Comparison of ENCODE assay signal across 1 cellular context in genomic region chr11:2562897-2563215, GRCh38.
TF ChIP-seq lines count a peak whose summit lies in the region.

No MANE protein-coding gene starts in this region.

TF ChIP-seq in HepG2, 621 proteins besides CTCF, POLR2A, EP300 and RAD21 (continued from another document and continues in another):
- TF ChIP-seq, protein P1, sequence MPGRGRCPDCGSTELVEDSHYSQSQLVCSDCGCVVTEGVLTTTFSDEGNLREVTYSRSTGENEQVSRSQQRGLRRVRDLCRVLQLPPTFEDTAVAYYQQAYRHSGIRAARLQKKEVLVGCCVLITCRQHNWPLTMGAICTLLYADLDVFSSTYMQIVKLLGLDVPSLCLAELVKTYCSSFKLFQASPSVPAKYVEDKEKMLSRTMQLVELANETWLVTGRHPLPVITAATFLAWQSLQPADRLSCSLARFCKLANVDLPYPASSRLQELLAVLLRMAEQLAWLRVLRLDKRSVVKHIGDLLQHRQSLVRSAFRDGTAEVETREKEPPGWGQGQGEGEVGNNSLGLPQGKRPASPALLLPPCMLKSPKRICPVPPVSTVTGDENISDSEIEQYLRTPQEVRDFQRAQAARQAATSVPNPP (CRISPR knock-in tag; IDR thresholded peaks at IDR 0.05) = no peak
- peak; percentile 59; the same call in 1 of the 2 replicates for TF ChIP-seq HMGXB3 (CRISPR knock-in tag; IDR thresholded peaks at IDR 0.05; ENCODE audit: borderline replicate concordance)
- no peak for TF ChIP-seq ZNF12 (CRISPR knock-in tag; IDR thresholded peaks at IDR 0.05)
- TF ChIP-seq TCF7 (IDR thresholded peaks at IDR 0.05; ENCODE audit: low read depth) = peak; percentile 74; the same call in 1 of the 2 replicates
- TF ChIP-seq MLLT10 (CRISPR knock-in tag; IDR thresholded peaks at IDR 0.05) = no peak
- no peak for TF ChIP-seq ZNF205 (CRISPR knock-in tag; IDR thresholded peaks at IDR 0.05)
- no peak for TF ChIP-seq MTA1 (CRISPR knock-in tag; IDR thresholded peaks at IDR 0.05; ENCODE audit: borderline replicate concordance)
- TF ChIP-seq KDM2A (CRISPR knock-in tag; IDR thresholded peaks at IDR 0.05; ENCODE audit: borderline replicate concordance, low read depth) = no peak
- TF ChIP-seq KLF9 (CRISPR knock-in tag; IDR thresholded peaks at IDR 0.05; ENCODE audit: low read depth) = no peak
- no peak for TF ChIP-seq ZBTB42 (CRISPR knock-in tag; IDR thresholded peaks at IDR 0.05)
- TF ChIP-seq SPEN (CRISPR knock-in tag; IDR thresholded peaks at IDR 0.05; ENCODE audit: low read depth) = no peak
- TF ChIP-seq ZBTB2 (CRISPR knock-in tag; IDR thresholded peaks at IDR 0.05; ENCODE audit: low read depth) = no peak
- TF ChIP-seq ZNF512 (CRISPR knock-in tag; IDR thresholded peaks at IDR 0.05) = no peak
- no peak for TF ChIP-seq CBX2 (IDR thresholded peaks at IDR 0.05; ENCODE audit: low read depth, low read length)
- no peak for TF ChIP-seq CBX2 (CRISPR knock-in tag; IDR thresholded peaks at IDR 0.05; ENCODE audit: low read depth)
- TF ChIP-seq NONO (IDR thresholded peaks at IDR 0.05) = no peak
- no peak for TF ChIP-seq NONO (CRISPR knock-in tag; conservative IDR thresholded peaks at IDR 0.05)
- no peak for TF ChIP-seq SOX5 (CRISPR knock-in tag; IDR thresholded peaks at IDR 0.05; ENCODE audit: borderline replicate concordance)
- no peak for TF ChIP-seq ZNF318 (CRISPR knock-in tag; IDR thresholded peaks at IDR 0.05)
- no peak for TF ChIP-seq ZBTB1 (CRISPR knock-in tag; IDR thresholded peaks at IDR 0.05; ENCODE audit: borderline replicate concordance)
- TF ChIP-seq ZNF816 (CRISPR knock-in tag; IDR thresholded peaks at IDR 0.05; ENCODE audit: borderline replicate concordance) = peak; percentile 64; the same call in 1 of the 2 replicates
- no peak for TF ChIP-seq ZNF546 (CRISPR knock-in tag; conservative IDR thresholded peaks at IDR 0.05)
- TF ChIP-seq HES4 (CRISPR knock-in tag; IDR thresholded peaks at IDR 0.05; ENCODE audit: borderline replicate concordance) = no peak
- no peak; the same call in 1 of the 2 replicates for TF ChIP-seq NFKBIZ (CRISPR knock-in tag; IDR thresholded peaks at IDR 0.05)
- TF ChIP-seq ZNF550 (CRISPR knock-in tag; IDR thresholded peaks at IDR 0.05; ENCODE audit: borderline replicate concordance) = no peak
- no peak for TF ChIP-seq RBFOX2 (IDR thresholded peaks at IDR 0.05; ENCODE audit: low read depth, low read length)
- no peak for TF ChIP-seq ZBTB21 (CRISPR knock-in tag; IDR thresholded peaks at IDR 0.05)
- no peak for TF ChIP-seq ZBTB38 (CRISPR knock-in tag; IDR thresholded peaks at IDR 0.05)
- no peak for TF ChIP-seq ZFP82 (CRISPR knock-in tag; IDR thresholded peaks at IDR 0.05; ENCODE audit: borderline replicate concordance)
- TF ChIP-seq, protein P2, sequence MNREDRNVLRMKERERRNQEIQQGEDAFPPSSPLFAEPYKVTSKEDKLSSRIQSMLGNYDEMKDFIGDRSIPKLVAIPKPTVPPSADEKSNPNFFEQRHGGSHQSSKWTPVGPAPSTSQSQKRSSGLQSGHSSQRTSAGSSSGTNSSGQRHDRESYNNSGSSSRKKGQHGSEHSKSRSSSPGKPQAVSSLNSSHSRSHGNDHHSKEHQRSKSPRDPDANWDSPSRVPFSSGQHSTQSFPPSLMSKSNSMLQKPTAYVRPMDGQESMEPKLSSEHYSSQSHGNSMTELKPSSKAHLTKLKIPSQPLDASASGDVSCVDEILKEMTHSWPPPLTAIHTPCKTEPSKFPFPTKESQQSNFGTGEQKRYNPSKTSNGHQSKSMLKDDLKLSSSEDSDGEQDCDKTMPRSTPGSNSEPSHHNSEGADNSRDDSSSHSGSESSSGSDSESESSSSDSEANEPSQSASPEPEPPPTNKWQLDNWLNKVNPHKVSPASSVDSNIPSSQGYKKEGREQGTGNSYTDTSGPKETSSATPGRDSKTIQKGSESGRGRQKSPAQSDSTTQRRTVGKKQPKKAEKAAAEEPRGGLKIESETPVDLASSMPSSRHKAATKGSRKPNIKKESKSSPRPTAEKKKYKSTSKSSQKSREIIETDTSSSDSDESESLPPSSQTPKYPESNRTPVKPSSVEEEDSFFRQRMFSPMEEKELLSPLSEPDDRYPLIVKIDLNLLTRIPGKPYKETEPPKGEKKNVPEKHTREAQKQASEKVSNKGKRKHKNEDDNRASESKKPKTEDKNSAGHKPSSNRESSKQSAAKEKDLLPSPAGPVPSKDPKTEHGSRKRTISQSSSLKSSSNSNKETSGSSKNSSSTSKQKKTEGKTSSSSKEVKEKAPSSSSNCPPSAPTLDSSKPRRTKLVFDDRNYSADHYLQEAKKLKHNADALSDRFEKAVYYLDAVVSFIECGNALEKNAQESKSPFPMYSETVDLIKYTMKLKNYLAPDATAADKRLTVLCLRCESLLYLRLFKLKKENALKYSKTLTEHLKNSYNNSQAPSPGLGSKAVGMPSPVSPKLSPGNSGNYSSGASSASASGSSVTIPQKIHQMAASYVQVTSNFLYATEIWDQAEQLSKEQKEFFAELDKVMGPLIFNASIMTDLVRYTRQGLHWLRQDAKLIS (CRISPR knock-in tag; IDR thresholded peaks at IDR 0.05) = no peak
- TF ChIP-seq ZNF503 (CRISPR knock-in tag; IDR thresholded peaks at IDR 0.05) = no peak
- TF ChIP-seq MEF2D (CRISPR knock-in tag; IDR thresholded peaks at IDR 0.05) = no peak
- TF ChIP-seq ZKSCAN8 (CRISPR knock-in tag; IDR thresholded peaks at IDR 0.05; ENCODE audit: borderline replicate concordance) = no peak
- no peak for TF ChIP-seq RBAK (CRISPR knock-in tag; IDR thresholded peaks at IDR 0.05)
- TF ChIP-seq FLYWCH1 (CRISPR knock-in tag; IDR thresholded peaks at IDR 0.05) = no peak
- 0 out of 2 replicates have a peak, but pooled peaks have one; percentile 42 for TF ChIP-seq ZNF569 (CRISPR knock-in tag; IDR thresholded peaks at IDR 0.05; ENCODE audit: borderline replicate concordance)
